In genomic region chr6:160348552-160349441, GRCh38 we compare ENCODE assay signal across 9 cellular contexts. TPM values are rescaled to one million over a fixed set of nuclear protein-coding genes. Genes with fewer than 3 reads are reported as not detected.
DNase-seq lines count a peak whose midpoint lies in the region; ATAC-seq and TF ChIP-seq lines count a peak whose summit lies in the region.
"Had no signal": no experiment of that assay in that cellular context is flagged by ENCODE, and none has a peak within 500 bp of the region (broad histone marks: within the 10 kb centered on the region; RNA-seq: fewer than 3 reads in every experiment).

No MANE protein-coding gene starts in this region.

- DNase-seq in COLO668 (lab: John Stamatoyannopoulos, UW; ENCODE audit: unreplicated experiment) (peak; percentile 46), RPMI7951 (ENCODE audit: low read depth) (peak; percentile 59), osteocyte (ENCODE audit: extremely low spot score, unreplicated experiment) (no peak), G401 (ENCODE audit: low spot score) (no peak), inferior parietal cortex (ENCODE audit: extremely low spot score) (no peak)
- DNase-seq: activated CD4-positive, alpha-beta T cell treated with anti-CD3 and anti-CD28 coated beads, Interleukin-2, amount 10 ng/mL, durations not matched to agents 24 days and 14 days had no signal

- peak overlapping the region; percentile 77 to 78 for H3K4me3 ChIP-seq in gastroesophageal sphincter

- H3K27me3 Mint-ChIP-seq in osteocyte (ENCODE audit: unreplicated experiment), result peaks cover 65% of the 10 kb centered on the region

- TF ChIP-seq CTCF in gastroesophageal sphincter (IDR thresholded peaks at IDR 0.05) (peak; percentile 8 to 46 (median 38)), osteocyte (IDR thresholded peaks at IDR 0.05) (peak; percentile 12)

- no peaks in the 10 kb centered on the region for H3K9me3 ChIP-seq in gastroesophageal sphincter

- H3K27ac Mint-ChIP-seq in osteocyte (ENCODE audit: unreplicated experiment), result no peak overlapping the region
- H3K27ac Mint-ChIP-seq: activated CD4-positive, alpha-beta T cell treated with anti-CD3 and anti-CD28 coated beads, Interleukin-2, amount 10 ng/mL, durations not matched to agents 24 days and 14 days had no signal

- no peaks in the 10 kb centered on the region for H3K9me3 Mint-ChIP-seq in osteocyte (ENCODE audit: unreplicated experiment)
- H3K9me3 Mint-ChIP-seq: activated CD4-positive, alpha-beta T cell treated with anti-CD3 and anti-CD28 coated beads, Interleukin-2, amount 10 ng/mL, durations not matched to agents 24 days and 14 days had no signal

- H3K4me1 ChIP-seq in gastroesophageal sphincter, result peaks cover 0 to 57% (median 5%) of the 10 kb centered on the region in 3 donors

- ATAC-seq in gastroesophageal sphincter (peak; percentile 63), GM21526 (IDR thresholded peaks at IDR 0.05; ENCODE audit: low FRiP score, unreplicated experiment) (no peak), GM19324 (IDR thresholded peaks at IDR 0.05; ENCODE audit: low FRiP score, unreplicated experiment) (no peak)

- TF ChIP-seq EP300 in gastroesophageal sphincter (IDR thresholded peaks at IDR 0.05), result no peak

- H3K4me1 Mint-ChIP-seq in osteocyte (ENCODE audit: unreplicated experiment), result peaks cover 8% of the 10 kb centered on the region

- TF ChIP-seq POLR2A in gastroesophageal sphincter (IDR thresholded peaks at IDR 0.05), result no peak

- peak overlapping the region; percentile 64 for H3K4me3 Mint-ChIP-seq in osteocyte (ENCODE audit: unreplicated experiment)
- H3K4me3 Mint-ChIP-seq: activated CD4-positive, alpha-beta T cell treated with anti-CD3 and anti-CD28 coated beads, Interleukin-2, amount 10 ng/mL, durations not matched to agents 24 days and 14 days had no signal

- in situ Hi-C loops in G401 (cut with HindIII; ENCODE audit: low sequenced_read_pairs), result no loop called here

- H3K27me3 ChIP-seq in gastroesophageal sphincter, result peaks cover 19% of the 10 kb centered on the region

- 4 to 10% methylated on average over 6 to 9 of the region's 82 CpGs for WGBS in gastroesophageal sphincter (ENCODE audit: low coverage in 1 of 2), 2 donors

- peak overlapping the region; percentile 67 to 91 (median 85) for H3K27ac ChIP-seq in gastroesophageal sphincter

- no peaks in the 10 kb centered on the region for H3K36me3 Mint-ChIP-seq in osteocyte (ENCODE audit: unreplicated experiment)

- H3K36me3 ChIP-seq in gastroesophageal sphincter, result no peaks in the 10 kb centered on the region

RNA-seq across cellular contexts. Expression of gene SLC22A3, which starts 0.6 kb away (rescaled TPM):
- 1.7 and 2.2 TPM in 2 replicates for total RNA-seq in RPMI7951 (2014; rRNA removed; shearing (Covaris generic))
- 10 to 100 TPM; 11.8 to 31.0 (median 22.3) TPM for total RNA-seq in gastroesophageal sphincter
- total RNA-seq in osteocyte, result not detected in 2 replicates
- total RNA-seq in G401 (2014; rRNA removed; shearing (Covaris generic)), result not detected in 2 replicates
- total RNA-seq: activated CD4-positive, alpha-beta T cell treated with anti-CD3 and anti-CD28 coated beads, Interleukin-2, amount 10 ng/mL, durations not matched to agents 24 days and 14 days had no signal

Comparison
In these comparisons a context has a peak if more than half of its experiments do, and no peak if none do; other contexts are left out.
1. DNase-seq: peak in COLO668 (single experiment) and RPMI7951 (single experiment); none in osteocyte (single experiment), G401 (single experiment) and inferior parietal cortex (single experiment).